Comparison of ENCODE assay signal across 9 cellular contexts in genomic region chr12:46221255-46222128, GRCh38. TPM values are rescaled to one million over a fixed set of nuclear protein-coding genes. Genes with fewer than 3 reads are reported as not detected.
DNase-seq lines count a peak whose midpoint lies in the region; ATAC-seq and TF ChIP-seq lines count a peak whose summit lies in the region.
"Had no signal": no experiment of that assay in that cellular context is flagged by ENCODE, and none has a peak within 500 bp of the region (broad histone marks: within the 10 kb centered on the region; RNA-seq: fewer than 3 reads in every experiment).

No MANE protein-coding gene starts in this region.

- TF ChIP-seq CTCF in fibroblast of villous mesenchyme (IDR thresholded peaks at IDR 0.05; ENCODE audit: insufficient read depth, low read depth, low read length): no peak

- peak overlapping the region; percentile 53 for H3K27ac ChIP-seq in stomach smooth muscle (ENCODE audit: low read length)

- peak overlapping the region in 1 of 2 donors; percentile 16 for H3K9ac ChIP-seq in stomach smooth muscle (ENCODE audit: low read length in 2 of 2)

- ATAC-seq in GM19397 (IDR thresholded peaks at IDR 0.05; ENCODE audit: unreplicated experiment): no peak

- POLR2A ChIA-PET in activated CD4-positive, alpha-beta memory T cell treated with anti-CD3 and anti-CD28 coated beads, Interleukin-2, amount 10 ng/mL, durations not matched to agents 7 days and 5 days (lab: Charles Lee): interaction anchor here (1.0 to 15.6 kb wide), 4 partner anchors 11 to 49 kb away, joined by 3 to 449 read pairs (median 112); partner anchors contain the start of gene SLC38A1

- CTCF ChIA-PET in activated CD4-positive, alpha-beta memory T cell treated with anti-CD3 and anti-CD28 coated beads, Interleukin-2, amount 10 ng/mL, durations not matched to agents 7 days and 5 days (lab: Charles Lee): no interaction called here

- no peaks in the 10 kb centered on the region for H3K27me3 Mint-ChIP-seq in activated naive CD4-positive, alpha-beta T cell treated with anti-CD3 and anti-CD28 coated beads, Interleukin-2, amount 50 U/mL, for 24 hours
- H3K27me3 Mint-ChIP-seq in activated CD4-positive, alpha-beta memory T cell treated with anti-CD3 and anti-CD28 coated beads, Interleukin-2, amount 10 ng/mL, durations not matched to agents 7 days and 5 days: no peaks in the 10 kb centered on the region

- H3K4me3 Mint-ChIP-seq in activated naive CD4-positive, alpha-beta T cell treated with anti-CD3 and anti-CD28 coated beads, Interleukin-2, amount 50 U/mL, for 24 hours: peak overlapping the region; percentile 81
- H3K4me3 Mint-ChIP-seq in activated CD4-positive, alpha-beta memory T cell treated with anti-CD3 and anti-CD28 coated beads, Interleukin-2, amount 10 ng/mL, durations not matched to agents 7 days and 5 days: no peak overlapping the region

- peaks cover 28% of the 10 kb centered on the region for H3K4me1 ChIP-seq in stomach smooth muscle (ENCODE audit: control insufficient read depth, insufficient read depth, low read length)

- H3K4me3 ChIP-seq in fibroblast of villous mesenchyme (ENCODE audit: low read depth, low read length) (no peak overlapping the region), stomach smooth muscle (ENCODE audit: low read length in 2 of 2) (peak overlapping the region; percentile 4 to 23)

- H3K36me3 Mint-ChIP-seq in activated naive CD4-positive, alpha-beta T cell treated with anti-CD3 and anti-CD28 coated beads, Interleukin-2, amount 50 U/mL, for 24 hours: peaks cover 49% of the 10 kb centered on the region
- peaks cover 90% of the 10 kb centered on the region for H3K36me3 Mint-ChIP-seq in activated CD4-positive, alpha-beta memory T cell treated with anti-CD3 and anti-CD28 coated beads, Interleukin-2, amount 10 ng/mL, durations not matched to agents 7 days and 5 days (ENCODE audit: low read depth)

- H3K9me3 ChIP-seq in stomach smooth muscle (ENCODE audit: control insufficient read depth in 2 of 2, low read length in 2 of 2): no peaks in the 10 kb centered on the region

- H3K4me1 Mint-ChIP-seq in activated naive CD4-positive, alpha-beta T cell treated with anti-CD3 and anti-CD28 coated beads, Interleukin-2, amount 50 U/mL, for 24 hours: peaks cover 96% of the 10 kb centered on the region
- H3K4me1 Mint-ChIP-seq in activated CD4-positive, alpha-beta memory T cell treated with anti-CD3 and anti-CD28 coated beads, Interleukin-2, amount 10 ng/mL, durations not matched to agents 7 days and 5 days: peaks cover 88% of the 10 kb centered on the region

- no peak for DNase-seq in activated naive CD4-positive, alpha-beta T cell treated with Interleukin-2 at 50 U/mL for 16 hours
- DNase-seq in activated CD4-positive, alpha-beta memory T cell treated with anti-CD3 and anti-CD28 coated beads, Interleukin-2, amount 10 ng/mL, durations not matched to agents 7 days and 5 days: no peak
- DNase-seq in fibroblast of villous mesenchyme (ENCODE audit: low read depth) (peak; percentile 31), GM03348 (ENCODE audit: low spot score) (no peak), RKO (ENCODE audit: low spot score) (no peak)
- DNase-seq: NCI-H2171 treated with DMSO at 0.1 percent for 48 hours had no signal

- no peaks in the 10 kb centered on the region for H3K36me3 ChIP-seq in stomach smooth muscle (ENCODE audit: control insufficient read depth in 2 of 2, insufficient read depth in 2 of 2, low read length in 2 of 2)

- no peaks in the 10 kb centered on the region for H3K27me3 ChIP-seq in stomach smooth muscle (ENCODE audit: control insufficient read depth in 1 of 2, insufficient read depth in 2 of 2, low read length in 2 of 2)

- H3K27ac Mint-ChIP-seq in activated naive CD4-positive, alpha-beta T cell treated with anti-CD3 and anti-CD28 coated beads, Interleukin-2, amount 50 U/mL, for 24 hours: peak overlapping the region; percentile 98
- peak overlapping the region; percentile 95 for H3K27ac Mint-ChIP-seq in activated CD4-positive, alpha-beta memory T cell treated with anti-CD3 and anti-CD28 coated beads, Interleukin-2, amount 10 ng/mL, durations not matched to agents 7 days and 5 days

- no peaks in the 10 kb centered on the region for H3K9me3 Mint-ChIP-seq in activated naive CD4-positive, alpha-beta T cell treated with anti-CD3 and anti-CD28 coated beads, Interleukin-2, amount 50 U/mL, for 24 hours
- H3K9me3 Mint-ChIP-seq in activated CD4-positive, alpha-beta memory T cell treated with anti-CD3 and anti-CD28 coated beads, Interleukin-2, amount 10 ng/mL, durations not matched to agents 7 days and 5 days: no peaks in the 10 kb centered on the region

RNA-seq across cellular contexts. Expression of gene SLC38A1, which starts 47.4 kb away (rescaled TPM):
- total RNA-seq in activated CD4-positive, alpha-beta memory T cell treated with anti-CD3 and anti-CD28 coated beads, Interleukin-2, amount 10 ng/mL, durations not matched to agents 7 days and 5 days: 100 to 1,000 TPM; 209 to 214 TPM
- 92.1 and 149 TPM in 2 replicates for total RNA-seq in fibroblast of villous mesenchyme
